Comparison of ENCODE assay signal across 12 cellular contexts in the genomic region with DNA sequence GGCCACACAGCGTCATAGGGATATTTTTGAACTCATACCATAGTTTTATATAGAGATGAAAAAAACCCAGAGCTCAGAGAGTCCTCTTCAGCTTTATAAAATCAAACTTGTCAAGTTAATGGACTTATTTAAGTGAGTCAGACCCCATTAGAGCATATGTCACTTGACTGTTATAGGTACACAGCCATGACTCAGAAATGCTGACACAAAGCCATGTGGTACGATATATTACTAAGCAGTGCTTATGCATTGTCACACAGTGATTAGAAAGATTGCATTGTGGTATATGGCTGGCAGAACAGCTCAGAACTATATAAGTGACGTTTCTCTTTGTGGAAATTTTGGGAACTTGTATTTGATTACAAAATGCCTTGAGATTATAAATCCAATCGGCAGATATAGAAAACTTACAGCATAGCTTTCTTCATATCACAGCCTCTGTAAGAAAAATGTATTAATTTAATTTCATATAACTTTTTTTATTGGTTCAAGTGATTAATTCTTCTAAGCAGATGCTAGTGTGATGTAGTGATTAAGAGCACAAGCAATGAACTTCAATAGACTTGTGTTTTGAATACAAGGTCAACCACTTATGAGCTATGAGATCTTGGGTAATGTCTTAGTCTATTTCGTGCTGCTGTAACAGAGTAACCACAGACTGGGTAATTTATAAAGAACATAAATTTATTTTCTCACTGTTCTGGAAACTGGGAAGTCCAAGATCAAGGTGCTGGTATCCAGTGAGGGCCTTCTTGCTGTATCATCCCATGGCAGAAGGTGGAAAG. TPM values are rescaled to one million over a fixed set of nuclear protein-coding genes. Genes with fewer than 3 reads are reported as not detected.
DNase-seq lines count a peak whose midpoint lies in the region; ATAC-seq, FAIRE-seq and TF ChIP-seq lines count a peak whose summit lies in the region.
"Had no signal": no experiment of that assay in that cellular context is flagged by ENCODE, and none has a peak within 500 bp of the region (broad histone marks: within the 10 kb centered on the region; RNA-seq: fewer than 3 reads in every experiment).

No MANE protein-coding gene starts in this region.

- intact Hi-C loops in endothelial cell of umbilical vein (cut with micrococcal nuclease): no loop called here

- no peaks in the 10 kb centered on the region for H3K79me2 ChIP-seq in endothelial cell of umbilical vein (ENCODE audit: control insufficient read depth, insufficient read depth, low read length)

- H3K9ac ChIP-seq in endothelial cell of umbilical vein (replicated peaks; ENCODE audit: extremely low read depth, insufficient read depth, low read length): no peak overlapping the region

- POLR2A ChIA-PET in endothelial cell of umbilical vein (lab: Charles Lee): interaction anchor here (0.5 kb wide), 1 partner anchor 105 kb away, joined by 5 read pairs; no protein-coding TSS in a partner anchor

- dilution Hi-C loops in endothelial cell of umbilical vein (cut with MboI; ENCODE audit: extremely low pct_ligation_motif_present, low sequenced_read_pairs): no loop called here

- no peaks in the 10 kb centered on the region for H4K20me1 ChIP-seq in endothelial cell of umbilical vein (replicated peaks; ENCODE audit: control insufficient read depth, extremely low read depth, insufficient read depth, low read length)

- H3K9me3 ChIP-seq in endothelial cell of umbilical vein (replicated peaks; ENCODE audit: control insufficient read depth, insufficient read depth, low read length): no peaks in the 10 kb centered on the region

- BruUV-seq in endothelial cell of umbilical vein (replicated peaks; lab: Mats Ljungman, UMichigan): no TSS peak

- no peaks in the 10 kb centered on the region for H3K27me3 ChIP-seq in endothelial cell of umbilical vein (ENCODE audit: control insufficient read depth in 2 of 2, insufficient read depth in 2 of 2, low read length in 2 of 2)

- TF ChIP-seq CTCF in endothelial cell of umbilical vein (IDR thresholded peaks at IDR 0.05; ENCODE audit: extremely low read depth in 1 of 2, insufficient read depth in 1 of 2, low read depth in 1 of 2, low read length in 2 of 2): no peak

- peak; percentile 86 for FAIRE-seq in endothelial cell of umbilical vein (lab: Jason Lieb, UNC)
- FAIRE-seq: GM12891, kidney had no signal

- no peak overlapping the region for H3K27ac ChIP-seq in endothelial cell of umbilical vein (ENCODE audit: insufficient read depth, low read depth, low read length)

- TF ChIP-seq POLR2A in endothelial cell of umbilical vein (IDR thresholded peaks at IDR 0.05; ENCODE audit: low read depth, low read length): no peak

- no peaks in the 10 kb centered on the region for H3K4me1 ChIP-seq in endothelial cell of umbilical vein (ENCODE audit: control insufficient read depth, extremely low read depth, insufficient read depth, low read length)

- CTCF ChIA-PET in endothelial cell of umbilical vein (lab: Charles Lee): interaction anchor here (0.6 to 1.2 kb wide), 5 partner anchors 8 to 295 kb away, joined by 3 to 6 read pairs (median 3); no protein-coding TSS in a partner anchor

- no peaks in the 10 kb centered on the region for H3K36me3 ChIP-seq in endothelial cell of umbilical vein (ENCODE audit: control insufficient read depth in 2 of 2, extremely low read depth in 1 of 2, insufficient read depth in 2 of 2, low read length in 2 of 2)

- no peak overlapping the region for H3K4me2 ChIP-seq in endothelial cell of umbilical vein (ENCODE audit: insufficient read depth, low read length)

- H3K4me3 ChIP-seq in endothelial cell of umbilical vein (replicated peaks in 1 of 3; ENCODE audit: insufficient read depth in 1 of 3, low read depth in 1 of 3, low read length in 3 of 3): no peak overlapping the region

- no peak overlapping the region for H2AFZ ChIP-seq in endothelial cell of umbilical vein (ENCODE audit: low read depth, low read length)

- DNase-seq in stimulated activated CD4-positive, alpha-beta T cell treated with anti-CD3 and anti-CD28 coated beads, Interleukin-1b, Interleukin-23, amount 100 ng/mL, for 48 hours: peak; percentile 2
- no peak for DNase-seq in stimulated activated CD4-positive, alpha-beta T cell treated with anti-CD3 and anti-CD28 coated beads, Interleukin-4, amount 100 ng/mL, for 1 hour
- DNase-seq in NOMO-1 (lab: John Stamatoyannopoulos, UW; ENCODE audit: unreplicated experiment in 2 of 2): peak; percentile 27 to 69
- DNase-seq in endothelial cell of umbilical vein (ENCODE audit: low read depth, low spot score): peak; percentile 70
- peak; percentile 40 for DNase-seq in stromal cell of bone marrow (ENCODE audit: low read depth)
- no peak for DNase-seq in cerebellar nuclear complex (lab: John Stamatoyannopoulos, UW)
- DNase-seq: CD4-positive, CD25-positive, alpha-beta regulatory T cell; kidney; NCI-H526 had no signal

- no peak for ATAC-seq in GM18511 (IDR thresholded peaks at IDR 0.05; ENCODE audit: unreplicated experiment)
- no peak for ATAC-seq in HG03460 (IDR thresholded peaks at IDR 0.05; ENCODE audit: unreplicated experiment)

- H3K9me1 ChIP-seq in endothelial cell of umbilical vein (replicated peaks; ENCODE audit: control insufficient read depth, extremely low read depth, insufficient read depth, low read length): no peaks in the 10 kb centered on the region

TF ChIP-seq in endothelial cell of umbilical vein, 7 proteins besides CTCF, POLR2A, EP300 and RAD21:
- TF ChIP-seq FOS (IDR thresholded peaks at IDR 0.05; ENCODE audit: borderline replicate concordance, insufficient read depth, low read length) (peak; percentile 74), JUN (IDR thresholded peaks at IDR 0.05; ENCODE audit: borderline replicate concordance, insufficient read depth, insufficient read length, low read depth) (peak; percentile 75), EZH2 (IDR thresholded peaks at IDR 0.05; ENCODE audit: borderline replicate concordance, low read depth, low read length, severe bottlenecking) (no peak)

RNA-seq across cellular contexts. Expression of a gene that starts 25.8 kb away (rescaled TPM):
- total RNA-seq in endothelial cell of umbilical vein: 24.1 and 29.0 TPM in 2 replicates
- polyA plus RNA-seq in endothelial cell of umbilical vein: 17.2 and 17.3 TPM in 2 replicates
- 21.3 and 23.1 TPM in 2 replicates for polyA plus RNA-seq in endothelial cell of umbilical vein (2011; cell fraction: cytosol; rRNA removed)
- 14.6 and 17.6 TPM in 2 replicates for polyA plus RNA-seq in endothelial cell of umbilical vein (2011; cell fraction: nucleus; rRNA removed)
- 21.9 TPM in 2 replicates for polyA plus RNA-seq in endothelial cell of umbilical vein (2012)
- polyA minus RNA-seq in endothelial cell of umbilical vein: 19.4 and 21.2 TPM in 2 replicates
- 14.4 TPM for polyA minus RNA-seq in endothelial cell of umbilical vein (2011; cell fraction: cytosol; rRNA and poly(A)+ RNA removed)
- polyA minus RNA-seq in endothelial cell of umbilical vein (2011; cell fraction: nucleus; rRNA and poly(A)+ RNA removed): 9.4 and 11.0 TPM in 2 replicates

Comparison
In these comparisons a context has a peak if more than half of its experiments do, and no peak if none do; other contexts are left out.
1. DNase-seq: peak in stimulated activated CD4-positive, alpha-beta T cell treated with anti-CD3 and anti-CD28 coated beads, Interleukin-1b, Interleukin-23, amount 100 ng/mL, for 48 hours (single experiment), NOMO-1 (2 of 2), endothelial cell of umbilical vein (single experiment) and stromal cell of bone marrow (single experiment); none in stimulated activated CD4-positive, alpha-beta T cell treated with anti-CD3 and anti-CD28 coated beads, Interleukin-4, amount 100 ng/mL, for 1 hour (single experiment) and cerebellar nuclear complex (0 of 2).